ENCODE assay signal across 9 cellular contexts in genomic region chr14:69543341-69544249, GRCh38. TPM values are rescaled to one million over a fixed set of nuclear protein-coding genes. Genes with fewer than 3 reads are reported as not detected.
DNase-seq lines count a peak whose midpoint lies in the region; FAIRE-seq and TF ChIP-seq lines count a peak whose summit lies in the region.
"Had no signal": no experiment of that assay in that cellular context is flagged by ENCODE, and none has a peak within 500 bp of the region (broad histone marks: within the 10 kb centered on the region; RNA-seq: fewer than 3 reads in every experiment).

No MANE protein-coding gene starts in this region.

- TF ChIP-seq CTCF in HL-60 (IDR thresholded peaks at IDR 0.05; ENCODE audit: insufficient read depth, low read length) (no peak), fibroblast of lung (conservative IDR thresholded peaks at IDR 0.05 in 1 of 2, IDR thresholded peaks at IDR 0.05 in 1 of 2; ENCODE audit: low read depth in 1 of 2, low read length in 2 of 2) (no peak), type B pancreatic cell (conservative IDR thresholded peaks at IDR 0.05) (no peak), esophagus muscularis mucosa (IDR thresholded peaks at IDR 0.05) (no peak)

- no peak overlapping the region for H3K27ac Mint-ChIP-seq in type B pancreatic cell

- 46 to 49% (median 46%) methylated on average over 15 of the region's 15 CpGs for WGBS in small intestine, 3 donors
- WGBS in esophagus muscularis mucosa, result 61% methylated on average over 15 of the region's 15 CpGs

- H3K4me3 Mint-ChIP-seq in type B pancreatic cell, result no peak overlapping the region

- DNase-seq in COLO668 (lab: John Stamatoyannopoulos, UW; ENCODE audit: unreplicated experiment), result peak; percentile 77
- DNase-seq in HL-60 (ENCODE audit: low read depth in 1 of 2, low spot score in 1 of 2), result peak; percentile 70 to 86
- DNase-seq in T-helper 9 cell, result peak; percentile 2
- DNase-seq in fibroblast of lung (ENCODE audit: low read depth in 2 of 2), result peak; percentile 93 to 96
- peak; percentile 44 for DNase-seq in small intestine
- DNase-seq in mesenteric fat pad (ENCODE audit: low spot score), result no peak
- no peak for DNase-seq in type B pancreatic cell (ENCODE audit: extremely low spot score, unreplicated experiment)
- DNase-seq in esophagus muscularis mucosa (ENCODE audit: extremely low spot score), result no peak

- no peak overlapping the region for H3K4me2 ChIP-seq in fibroblast of lung (ENCODE audit: extremely low read depth, insufficient read depth, low read length)

- H3K9me3 Mint-ChIP-seq in type B pancreatic cell, result peaks cover 6% of the 10 kb centered on the region

- H2AFZ ChIP-seq in fibroblast of lung (ENCODE audit: low read length), result no peak overlapping the region

- no peaks in the 10 kb centered on the region for H3K36me3 ChIP-seq in fibroblast of lung (ENCODE audit: control insufficient read depth, insufficient read depth, low read length)
- no peaks in the 10 kb centered on the region for H3K36me3 ChIP-seq in small intestine (ENCODE audit: control insufficient read depth in 2 of 2, insufficient read depth in 2 of 2, low read length in 2 of 2)
- H3K36me3 ChIP-seq in esophagus muscularis mucosa, result no peaks in the 10 kb centered on the region

- no peak for TF ChIP-seq EP300 in esophagus muscularis mucosa (IDR thresholded peaks at IDR 0.05)

- no peak overlapping the region for H3K9ac ChIP-seq in fibroblast of lung (ENCODE audit: insufficient read depth, low read length)

- no peaks in the 10 kb centered on the region for H3K36me3 Mint-ChIP-seq in type B pancreatic cell

- H3K4me3 ChIP-seq in HL-60 (replicated peaks; ENCODE audit: insufficient read depth, low read length) (no peak overlapping the region), fibroblast of lung (replicated peaks in 1 of 4; ENCODE audit: control extremely low read depth in 1 of 4, insufficient read depth in 1 of 4, low read depth in 3 of 4, low read length in 4 of 4) (no peak overlapping the region), small intestine (ENCODE audit: low read depth in 1 of 2, low read length in 2 of 2) (no peak overlapping the region), esophagus muscularis mucosa (no peak overlapping the region)

- H3K4me1 ChIP-seq in fibroblast of lung (ENCODE audit: control insufficient read depth, extremely low read depth, insufficient read depth, low read length), result peaks cover 2% of the 10 kb centered on the region
- no peaks in the 10 kb centered on the region for H3K4me1 ChIP-seq in small intestine (ENCODE audit: control insufficient read depth in 2 of 2, insufficient read depth in 1 of 2, low read depth in 1 of 2, low read length in 1 of 2)
- peaks cover 4 to 6% (median 5%) of the 10 kb centered on the region in 4 donors for H3K4me1 ChIP-seq in esophagus muscularis mucosa

- intact Hi-C loops in esophagus muscularis mucosa (cut with DNase I), result no loop called here

- no peaks in the 10 kb centered on the region for H3K79me2 ChIP-seq in fibroblast of lung (ENCODE audit: control insufficient read depth, insufficient read depth, low read length)

- no peaks in the 10 kb centered on the region for H4K20me1 ChIP-seq in fibroblast of lung (ENCODE audit: control insufficient read depth, extremely low read depth, insufficient read depth, low read length)

- H3K27me3 Mint-ChIP-seq in type B pancreatic cell, result peaks cover 34% of the 10 kb centered on the region

- no peak for FAIRE-seq in small intestine (lab: Jason Lieb, UNC)

- H3K9me3 ChIP-seq in fibroblast of lung (ENCODE audit: control insufficient read depth, insufficient read depth, low read depth, low read length) (no peaks in the 10 kb centered on the region), small intestine (ENCODE audit: control insufficient read depth, low read depth) (no peaks in the 10 kb centered on the region), esophagus muscularis mucosa (no peaks in the 10 kb centered on the region)

- H3K27me3 ChIP-seq in HL-60 (ENCODE audit: insufficient read depth, poor library complexity, severe bottlenecking) (no peaks in the 10 kb centered on the region), fibroblast of lung (ENCODE audit: control insufficient read depth, insufficient read depth, low read length) (peaks cover under 1% of the 10 kb centered on the region), small intestine (ENCODE audit: control insufficient read depth in 2 of 2, insufficient read depth in 2 of 2, low read length in 2 of 2) (no peaks in the 10 kb centered on the region), esophagus muscularis mucosa (peaks cover 0 to 29% (median 10%) of the 10 kb centered on the region in 4 donors)

- H3K4me1 Mint-ChIP-seq in type B pancreatic cell (ENCODE audit: unreplicated experiment), result no peaks in the 10 kb centered on the region

- no peak overlapping the region for H3K27ac ChIP-seq in HL-60 (replicated peaks)
- H3K27ac ChIP-seq in fibroblast of lung (ENCODE audit: insufficient read depth, low read length), result no peak overlapping the region
- H3K27ac ChIP-seq in small intestine (ENCODE audit: low read depth in 1 of 2, low read length in 1 of 2), result no peak overlapping the region
- H3K27ac ChIP-seq in esophagus muscularis mucosa (replicated peaks in 1 of 4), result no peak overlapping the region

- TF ChIP-seq POLR2A in esophagus muscularis mucosa (IDR thresholded peaks at IDR 0.05; ENCODE audit: low read depth), result no peak

RNA-seq across cellular contexts. Expression of gene CCDC177, which starts 31.1 kb away (rescaled TPM):
- total RNA-seq in fibroblast of lung (not detected in 2 replicates), mesenteric fat pad (not detected), type B pancreatic cell (ENCODE audit: low replicate concordance) (0.21 and 3.4 TPM in 2 replicates), esophagus muscularis mucosa (not detected)
- polyA plus RNA-seq in fibroblast of lung (not detected in 2 replicates), small intestine (under 1 TPM in 1 of 3 donors, not detected in 2; 0.03 TPM)
- polyA plus RNA-seq in fibroblast of lung (2012), result not detected in 2 replicates
- polyA minus RNA-seq in fibroblast of lung (ENCODE audit: low replicate concordance), result not detected in 2 replicates
- total RNA-seq: dermis microvascular lymphatic vessel endothelial cell had no signal

RNA-seq across cellular contexts. Expression of gene PLEKHD1, which starts 59.1 kb away (rescaled TPM):
- total RNA-seq in fibroblast of lung, result under 0.01 TPM in 2 replicates
- 0.01 TPM in 1 of 2 replicates, not detected in the other for polyA plus RNA-seq in fibroblast of lung
- not detected in 2 replicates for polyA plus RNA-seq in fibroblast of lung (2012)
- polyA minus RNA-seq in fibroblast of lung (ENCODE audit: low replicate concordance), result not detected in 2 replicates
- polyA plus RNA-seq in small intestine, result under 1 TPM in 2 of 3 donors, not detected in 1; under 0.01 to 0.04 TPM
- 0.19 TPM for total RNA-seq in mesenteric fat pad
- 0.12 and 0.48 TPM in 2 replicates for total RNA-seq in type B pancreatic cell (ENCODE audit: low replicate concordance)
- under 1 TPM in 1 of 4 donors, not detected in 3; 0.17 TPM for total RNA-seq in esophagus muscularis mucosa

Comparison
In these comparisons a context has a peak if more than half of its experiments do, and no peak if none do; other contexts are left out.
1. DNase-seq: peak in COLO668 (single experiment), HL-60 (2 of 2), T-helper 9 cell (single experiment), fibroblast of lung (2 of 2) and small intestine (single experiment); none in mesenteric fat pad (single experiment), type B pancreatic cell (single experiment) and esophagus muscularis mucosa (single experiment).